ENCODE assay signal across 9 cellular contexts in genomic region chr9:137445275-137445807, GRCh38. TPM values are rescaled to one million over a fixed set of nuclear protein-coding genes. Genes with fewer than 3 reads are reported as not detected.
DNase-seq lines count a peak whose midpoint lies in the region; ATAC-seq, FAIRE-seq and TF ChIP-seq lines count a peak whose summit lies in the region.
"Had no signal": no experiment of that assay in that cellular context is flagged by ENCODE, and none has a peak within 500 bp of the region (broad histone marks: within the 10 kb centered on the region; RNA-seq: fewer than 3 reads in every experiment).

No MANE protein-coding gene starts in this region.

- peak overlapping the region; percentile 22 to 66 for H3K4me3 Mint-ChIP-seq in activated T-cell treated with anti-CD3 and anti-CD28 coated beads, Interleukin-2, amount 50 U/mL, for 72 hours

- H3K4me1 ChIP-seq in testis, result no peaks in the 10 kb centered on the region

- no peak overlapping the region for H3K27ac Mint-ChIP-seq in activated T-cell treated with anti-CD3 and anti-CD28 coated beads, Interleukin-2, amount 50 U/mL, for 72 hours

- DNase-seq in DMS 273 (lab: John Stamatoyannopoulos, UW; ENCODE audit: unreplicated experiment), result peak; percentile 86
- no peak for DNase-seq in DMS 273 treated with DMSO at 0.1 percent for 48 hours (lab: John Stamatoyannopoulos, UW)
- DNase-seq in HTR-8/SVneo (ENCODE audit: insufficient read length, low spot score), result peak; percentile 66
- peak; percentile 56 for DNase-seq in RCC 7860 (ENCODE audit: low spot score)
- DNase-seq in activated T-cell treated with anti-CD3 and anti-CD28 coated beads, Interleukin-2, amount 50 U/mL, for 72 hours, result peak; percentile 86
- DNase-seq in fibroblast of pulmonary artery (ENCODE audit: low read depth), result peak; percentile 77
- peak; percentile 98 for DNase-seq in omental fat pad (ENCODE audit: low spot score)
- DNase-seq in testis, result peak; percentile 86

- H3K36me3 Mint-ChIP-seq in activated T-cell treated with anti-CD3 and anti-CD28 coated beads, Interleukin-2, amount 50 U/mL, for 72 hours (ENCODE audit: insufficient read depth in 2 of 2), result peaks cover 2 to 3% of the 10 kb centered on the region in 2 donors

- no peaks in the 10 kb centered on the region for H3K9me3 Mint-ChIP-seq in activated T-cell treated with anti-CD3 and anti-CD28 coated beads, Interleukin-2, amount 50 U/mL, for 72 hours

- H3K36me3 ChIP-seq in testis (ENCODE audit: low read depth, missing control alignments), result no peaks in the 10 kb centered on the region

- no peak for TF ChIP-seq POLR2A in testis (IDR thresholded peaks at IDR 0.05)

- intact Hi-C loops in testis (cut with DNase I; ENCODE audit: low total_unique reads), result no loop called here

- H3K27me3 Mint-ChIP-seq in activated T-cell treated with anti-CD3 and anti-CD28 coated beads, Interleukin-2, amount 50 U/mL, for 72 hours (ENCODE audit: low read depth), result peaks cover 14% of the 10 kb centered on the region

- no peak overlapping the region for H3K27ac ChIP-seq in testis

- 37 to 41% methylated on average over 14 of the region's 14 CpGs for WGBS in testis, 2 donors

- ATAC-seq in activated T-cell treated with anti-CD3 and anti-CD28 coated beads, Interleukin-2, amount 50 U/mL, for 72 hours (replicated peaks in 1 of 2), result peak; percentile 83 to 87
- peak; percentile 85 for ATAC-seq in omental fat pad (ENCODE audit: low FRiP score)

- H3K27me3 ChIP-seq in testis, result no peaks in the 10 kb centered on the region

- H3K4me1 Mint-ChIP-seq in activated T-cell treated with anti-CD3 and anti-CD28 coated beads, Interleukin-2, amount 50 U/mL, for 72 hours (ENCODE audit: low read depth), result peaks cover 22% of the 10 kb centered on the region

- peak; percentile 76 for TF ChIP-seq CTCF in fibroblast of pulmonary artery (IDR thresholded peaks at IDR 0.05; ENCODE audit: low read length, missing control alignments)
- TF ChIP-seq CTCF in omental fat pad (IDR thresholded peaks at IDR 0.05), result peak in 2 of 3 donors; percentile 41 to 46
- TF ChIP-seq CTCF in testis (IDR thresholded peaks at IDR 0.05), result peak; percentile 63 to 88 (median 83)

- H3K9me3 ChIP-seq in testis, result no peaks in the 10 kb centered on the region

- H3K4me3 ChIP-seq in fibroblast of pulmonary artery (replicated peaks; ENCODE audit: low read depth, low read length) (no peak overlapping the region), testis (no peak overlapping the region)

- FAIRE-seq in HTR-8/SVneo (lab: Jason Lieb, UNC) (no peak), RCC 7860 (lab: Jason Lieb, UNC) (peak; percentile 26)
- FAIRE-seq: A204.1 had no signal

RNA-seq across cellular contexts. Expression of gene ENTPD8, which starts 4.2 kb away (rescaled TPM):
- not detected for total RNA-seq in activated T-cell treated with anti-CD3 and anti-CD28 coated beads, Interleukin-2, amount 50 U/mL, for 72 hours
- total RNA-seq in omental fat pad, result not detected
- total RNA-seq in testis, result 1 to 10 TPM; 2.0 to 2.2 TPM
- 0.37 TPM for polyA plus RNA-seq in testis (ENCODE audit: insufficient read depth, low read depth, low replicate concordance)

RNA-seq across cellular contexts. Expression of gene NSMF, which starts 13.8 kb away (rescaled TPM):
- 10 to 100 TPM; 20.0 to 28.5 TPM for total RNA-seq in activated T-cell treated with anti-CD3 and anti-CD28 coated beads, Interleukin-2, amount 50 U/mL, for 72 hours
- total RNA-seq in omental fat pad (10 to 100 TPM; 29.6 to 59.9 (median 31.5) TPM), testis (100 to 1,000 TPM in 1 of 2 donors, 10 to 100 TPM in 1; 81.7 to 105 TPM)
- 42.5 TPM for polyA plus RNA-seq in testis (ENCODE audit: insufficient read depth, low read depth, low replicate concordance)

RNA-seq across cellular contexts. Expression of gene NOXA1, which starts 22.1 kb away (rescaled TPM):
- 1 to 10 TPM; 1.4 to 1.8 TPM for total RNA-seq in activated T-cell treated with anti-CD3 and anti-CD28 coated beads, Interleukin-2, amount 50 U/mL, for 72 hours
- total RNA-seq in omental fat pad (1 to 10 TPM in 3 of 4 donors, under 1 TPM in 1; 0.84 to 3.8 (median 2.1) TPM), testis (1 to 10 TPM; 4.6 to 8.0 TPM)
- polyA plus RNA-seq in testis (ENCODE audit: insufficient read depth, low read depth, low replicate concordance), result 2.5 TPM

RNA-seq across cellular contexts. Expression of gene EXD3, which starts 22.4 kb away (rescaled TPM):
- total RNA-seq in activated T-cell treated with anti-CD3 and anti-CD28 coated beads, Interleukin-2, amount 50 U/mL, for 72 hours, result 10 to 100 TPM; 23.7 to 26.0 TPM
- total RNA-seq in omental fat pad (10 to 100 TPM in 3 of 4 donors, 1 to 10 TPM in 1; 8.3 to 18.3 (median 10.5) TPM), testis (10 to 100 TPM; 15.5 to 24.5 TPM)
- polyA plus RNA-seq in testis (ENCODE audit: insufficient read depth, low read depth, low replicate concordance), result 8.9 TPM
